In genomic region chr13:94309997-94310842, GRCh38 we compare ENCODE assay signal across 1 cellular context.
TF ChIP-seq lines count a peak whose summit lies in the region.

No MANE protein-coding gene starts in this region.

TF ChIP-seq in GM23338, 12 proteins besides CTCF, POLR2A, EP300 and RAD21 (continued from another document):
- TF ChIP-seq ETS1 (IDR thresholded peaks at IDR 0.05) (no peak), CREB1 (CRISPR knock-in tag; IDR thresholded peaks at IDR 0.05; ENCODE audit: low read depth) (no peak), EZH2phosphoT487 (IDR thresholded peaks at IDR 0.05; ENCODE audit: unreplicated experiment) (no peak), ZNF114 (CRISPR knock-in tag; IDR thresholded peaks at IDR 0.05) (no peak)
- TF ChIP-seq, protein P1, sequence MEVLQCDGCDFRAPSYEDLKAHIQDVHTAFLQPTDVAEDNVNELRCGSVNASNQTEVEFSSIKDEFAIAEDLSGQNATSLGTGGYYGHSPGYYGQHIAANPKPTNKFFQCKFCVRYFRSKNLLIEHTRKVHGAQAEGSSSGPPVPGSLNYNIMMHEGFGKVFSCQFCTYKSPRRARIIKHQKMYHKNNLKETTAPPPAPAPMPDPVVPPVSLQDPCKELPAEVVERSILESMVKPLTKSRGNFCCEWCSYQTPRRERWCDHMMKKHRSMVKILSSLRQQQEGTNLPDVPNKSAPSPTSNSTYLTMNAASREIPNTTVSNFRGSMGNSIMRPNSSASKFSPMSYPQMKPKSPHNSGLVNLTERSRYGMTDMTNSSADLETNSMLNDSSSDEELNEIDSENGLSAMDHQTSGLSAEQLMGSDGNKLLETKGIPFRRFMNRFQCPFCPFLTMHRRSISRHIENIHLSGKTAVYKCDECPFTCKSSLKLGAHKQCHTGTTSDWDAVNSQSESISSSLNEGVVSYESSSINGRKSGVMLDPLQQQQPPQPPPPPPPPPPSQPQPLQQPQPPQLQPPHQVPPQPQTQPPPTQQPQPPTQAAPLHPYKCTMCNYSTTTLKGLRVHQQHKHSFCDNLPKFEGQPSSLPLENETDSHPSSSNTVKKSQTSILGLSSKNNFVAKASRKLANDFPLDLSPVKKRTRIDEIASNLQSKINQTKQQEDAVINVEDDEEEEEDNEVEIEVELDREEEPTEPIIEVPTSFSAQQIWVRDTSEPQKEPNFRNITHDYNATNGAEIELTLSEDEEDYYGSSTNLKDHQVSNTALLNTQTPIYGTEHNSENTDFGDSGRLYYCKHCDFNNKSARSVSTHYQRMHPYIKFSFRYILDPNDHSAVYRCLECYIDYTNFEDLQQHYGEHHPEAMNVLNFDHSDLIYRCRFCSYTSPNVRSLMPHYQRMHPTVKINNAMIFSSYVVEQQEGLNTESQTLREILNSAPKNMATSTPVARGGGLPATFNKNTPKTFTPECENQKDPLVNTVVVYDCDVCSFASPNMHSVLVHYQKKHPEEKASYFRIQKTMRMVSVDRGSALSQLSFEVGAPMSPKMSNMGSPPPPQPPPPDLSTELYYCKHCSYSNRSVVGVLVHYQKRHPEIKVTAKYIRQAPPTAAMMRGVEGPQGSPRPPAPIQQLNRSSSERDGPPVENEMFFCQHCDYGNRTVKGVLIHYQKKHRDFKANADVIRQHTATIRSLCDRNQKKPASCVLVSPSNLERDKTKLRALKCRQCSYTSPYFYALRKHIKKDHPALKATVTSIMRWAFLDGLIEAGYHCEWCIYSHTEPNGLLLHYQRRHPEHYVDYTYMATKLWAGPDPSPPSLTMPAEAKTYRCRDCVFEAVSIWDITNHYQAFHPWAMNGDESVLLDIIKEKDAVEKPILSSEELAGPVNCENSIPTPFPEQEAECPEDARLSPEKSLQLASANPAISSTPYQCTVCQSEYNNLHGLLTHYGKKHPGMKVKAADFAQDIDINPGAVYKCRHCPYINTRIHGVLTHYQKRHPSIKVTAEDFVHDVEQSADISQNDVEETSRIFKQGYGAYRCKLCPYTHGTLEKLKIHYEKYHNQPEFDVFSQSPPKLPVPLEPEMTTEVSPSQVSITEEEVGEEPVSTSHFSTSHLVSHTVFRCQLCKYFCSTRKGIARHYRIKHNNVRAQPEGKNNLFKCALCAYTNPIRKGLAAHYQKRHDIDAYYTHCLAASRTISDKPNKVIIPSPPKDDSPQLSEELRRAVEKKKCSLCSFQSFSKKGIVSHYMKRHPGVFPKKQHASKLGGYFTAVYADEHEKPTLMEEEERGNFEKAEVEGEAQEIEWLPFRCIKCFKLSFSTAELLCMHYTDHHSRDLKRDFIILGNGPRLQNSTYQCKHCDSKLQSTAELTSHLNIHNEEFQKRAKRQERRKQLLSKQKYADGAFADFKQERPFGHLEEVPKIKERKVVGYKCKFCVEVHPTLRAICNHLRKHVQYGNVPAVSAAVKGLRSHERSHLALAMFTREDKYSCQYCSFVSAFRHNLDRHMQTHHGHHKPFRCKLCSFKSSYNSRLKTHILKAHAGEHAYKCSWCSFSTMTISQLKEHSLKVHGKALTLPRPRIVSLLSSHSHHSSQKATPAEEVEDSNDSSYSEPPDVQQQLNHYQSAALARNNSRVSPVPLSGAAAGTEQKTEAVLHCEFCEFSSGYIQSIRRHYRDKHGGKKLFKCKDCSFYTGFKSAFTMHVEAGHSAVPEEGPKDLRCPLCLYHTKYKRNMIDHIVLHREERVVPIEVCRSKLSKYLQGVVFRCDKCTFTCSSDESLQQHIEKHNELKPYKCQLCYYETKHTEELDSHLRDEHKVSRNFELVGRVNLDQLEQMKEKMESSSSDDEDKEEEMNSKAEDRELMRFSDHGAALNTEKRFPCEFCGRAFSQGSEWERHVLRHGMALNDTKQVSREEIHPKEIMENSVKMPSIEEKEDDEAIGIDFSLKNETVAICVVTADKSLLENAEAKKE (CRISPR knock-in tag; IDR thresholded peaks at IDR 0.05) = no peak
TF ChIP-seq in GM23338: peak in this region for 0.
